15 cellular contexts compared by ENCODE assay signal in the genomic region with DNA sequence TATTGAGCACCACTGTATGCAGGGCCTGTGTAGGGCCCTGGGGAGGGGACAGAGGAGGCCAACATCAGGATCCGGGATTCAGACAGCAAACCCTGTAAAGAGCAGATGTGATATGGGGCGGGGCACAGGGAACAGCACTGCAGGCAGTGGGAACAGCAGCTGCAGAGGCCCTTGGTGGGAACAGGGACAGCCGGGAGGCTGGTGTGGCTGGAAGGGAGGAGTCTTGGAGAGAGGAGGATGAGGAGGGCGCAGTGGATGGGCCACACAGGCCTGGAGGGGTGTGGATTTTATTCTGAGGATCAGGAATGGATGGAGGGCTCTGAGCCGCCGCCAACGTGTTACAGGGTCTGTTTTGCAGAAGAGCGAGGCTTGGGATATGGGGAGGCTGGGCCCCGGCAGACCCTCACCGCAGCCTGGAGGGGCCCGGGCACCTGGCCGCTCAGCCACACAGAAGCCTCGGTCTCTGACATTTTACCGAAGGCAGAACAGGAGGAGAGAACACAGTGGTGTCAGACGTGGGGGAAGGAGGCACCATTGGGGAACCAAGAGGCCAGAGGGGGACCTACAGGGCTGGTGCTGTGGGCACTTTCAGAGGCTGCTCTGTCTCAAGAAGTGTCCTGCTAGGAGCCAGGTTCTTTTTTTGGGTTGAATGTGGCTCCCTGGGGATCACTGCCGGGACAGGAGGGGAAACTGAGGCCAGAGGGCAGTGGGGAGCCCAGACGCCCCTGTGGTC. TPM values are rescaled to one million over a fixed set of nuclear protein-coding genes. Genes with fewer than 3 reads are reported as not detected.
DNase-seq lines count a peak whose midpoint lies in the region; ATAC-seq and TF ChIP-seq lines count a peak whose summit lies in the region.
"Had no signal": no experiment of that assay in that cellular context is flagged by ENCODE, and none has a peak within 500 bp of the region (broad histone marks: within the 10 kb centered on the region; RNA-seq: fewer than 3 reads in every experiment).

No MANE protein-coding gene starts in this region.

- H3K9me3 Mint-ChIP-seq in Caco-2 (ENCODE audit: unreplicated experiment), result no peaks in the 10 kb centered on the region
- H3K9me3 Mint-ChIP-seq in brain, result no peaks in the 10 kb centered on the region
- no peaks in the 10 kb centered on the region for H3K9me3 Mint-ChIP-seq in neural progenitor cell
- no peaks in the 10 kb centered on the region for H3K9me3 Mint-ChIP-seq in CD8-positive, alpha-beta T cell
- H3K9me3 Mint-ChIP-seq: CD4-positive, alpha-beta T cell had no signal

- H3K9ac ChIP-seq in MM.1S (ENCODE audit: low read length) (no peak overlapping the region), neural progenitor cell (no peak overlapping the region)

- intact Hi-C loops in Caco-2 (cut with micrococcal nuclease; ENCODE audit: unreplicated experiment), result loop anchor here (10.0 kb wide), 1 partner anchor 1252 kb away; no protein-coding TSS in a partner anchor
- intact Hi-C loops in CD8-positive, alpha-beta T cell (cut with DNase I, micrococcal nuclease), result no loop called here

- CTCF ChIA-PET in Caco-2 (lab: Charles Lee), result no interaction called here
- CTCF ChIA-PET in CD8-positive, alpha-beta T cell (lab: Charles Lee), result interaction anchor here (0.6 kb wide), 1 partner anchor 9 kb away, joined by 3 read pairs; no protein-coding TSS in a partner anchor

- H3K9me3 ChIP-seq in Caco-2, result no peaks in the 10 kb centered on the region
- no peaks in the 10 kb centered on the region for H3K9me3 ChIP-seq in MM.1S (replicated peaks; ENCODE audit: insufficient read depth, low read length)
- no peaks in the 10 kb centered on the region for H3K9me3 ChIP-seq in neural progenitor cell (ENCODE audit: low read depth)
- no peaks in the 10 kb centered on the region for H3K9me3 ChIP-seq in CD8-positive, alpha-beta T cell (ENCODE audit: low read length)

- H3K27ac ChIP-seq in MM.1S (ENCODE audit: low read length), result no peak overlapping the region
- no peak overlapping the region for H3K27ac ChIP-seq in neural progenitor cell
- no peak overlapping the region for H3K27ac ChIP-seq in CD8-positive, alpha-beta T cell (ENCODE audit: low read depth, low read length)

- no peaks in the 10 kb centered on the region for H3K4me1 Mint-ChIP-seq in Caco-2 (ENCODE audit: low read depth, unreplicated experiment)
- H3K4me1 Mint-ChIP-seq in brain, result peaks cover 15% of the 10 kb centered on the region
- H3K4me1 Mint-ChIP-seq in neural progenitor cell, result peaks cover 6% of the 10 kb centered on the region
- H3K4me1 Mint-ChIP-seq in CD8-positive, alpha-beta T cell (ENCODE audit: low read depth), result peaks cover 3% of the 10 kb centered on the region

- no peak for DNase-seq in Caco-2
- no peak for DNase-seq in MM.1S
- no peak for DNase-seq in neural progenitor cell (ENCODE audit: low spot score)
- no peak for DNase-seq in CD8-positive, alpha-beta T cell
- DNase-seq: CD4-positive, alpha-beta T cell; H7; NCI-H1930; NCI-H2171; NCI-H774; SIG-M5 had no signal

- no peak overlapping the region for H3K4me3 Mint-ChIP-seq in Caco-2 (ENCODE audit: unreplicated experiment)
- H3K4me3 Mint-ChIP-seq in brain, result peak overlapping the region in 2 of 5 experiments; percentile 41 to 42
- no peak overlapping the region for H3K4me3 Mint-ChIP-seq in neural progenitor cell
- no peak overlapping the region for H3K4me3 Mint-ChIP-seq in CD8-positive, alpha-beta T cell
- H3K4me3 Mint-ChIP-seq: CD4-positive, alpha-beta T cell had no signal

- no peaks in the 10 kb centered on the region for H3K27me3 ChIP-seq in Caco-2 (replicated peaks; ENCODE audit: control insufficient read depth, insufficient read depth, low read length)
- H3K27me3 ChIP-seq in MM.1S (replicated peaks; ENCODE audit: insufficient read depth, low read length), result peaks cover 98% of the 10 kb centered on the region
- peaks cover 18% of the 10 kb centered on the region for H3K27me3 ChIP-seq in neural progenitor cell
- H3K27me3 ChIP-seq in CD8-positive, alpha-beta T cell (ENCODE audit: insufficient read depth, low read length), result peaks cover 15% of the 10 kb centered on the region

- peaks cover 21% of the 10 kb centered on the region for H3K4me1 ChIP-seq in Caco-2
- no peaks in the 10 kb centered on the region for H3K4me1 ChIP-seq in MM.1S (ENCODE audit: low read length)
- H3K4me1 ChIP-seq in neural progenitor cell, result peaks cover 5% of the 10 kb centered on the region
- H3K4me1 ChIP-seq in CD8-positive, alpha-beta T cell (ENCODE audit: insufficient read depth, low read length), result peaks cover 6% of the 10 kb centered on the region

- H3K4me2 ChIP-seq in MM.1S (ENCODE audit: low read depth, low read length), result 0 out of 2 replicates have a peak overlapping the region, but pooled peaks have one; percentile 10
- no peak overlapping the region for H3K4me2 ChIP-seq in neural progenitor cell

- H3K36me3 Mint-ChIP-seq in Caco-2 (ENCODE audit: insufficient read depth, unreplicated experiment) (peaks cover 6% of the 10 kb centered on the region), brain (peaks cover 6% of the 10 kb centered on the region), neural progenitor cell (no peaks in the 10 kb centered on the region)
- no peaks in the 10 kb centered on the region for H3K36me3 Mint-ChIP-seq in CD8-positive, alpha-beta T cell

- H4K20me1 ChIP-seq in MM.1S (ENCODE audit: insufficient read depth, low read length), result no peaks in the 10 kb centered on the region
- H4K20me1 ChIP-seq in neural progenitor cell (ENCODE audit: low read depth), result peaks cover 87% of the 10 kb centered on the region

- H3K79me2 ChIP-seq in MM.1S (ENCODE audit: low read length) (no peaks in the 10 kb centered on the region), neural progenitor cell (ENCODE audit: low read depth) (peaks cover 14% of the 10 kb centered on the region)

- ATAC-seq in CD8-positive, alpha-beta T cell, result no peak
- ATAC-seq in HG02981 (IDR thresholded peaks at IDR 0.05; ENCODE audit: unreplicated experiment) (no peak), GM21526 (IDR thresholded peaks at IDR 0.05; ENCODE audit: low FRiP score, unreplicated experiment) (no peak), HG03469 (IDR thresholded peaks at IDR 0.05; ENCODE audit: unreplicated experiment) (no peak)

- H3K9me2 ChIP-seq in MM.1S (replicated peaks; ENCODE audit: insufficient read depth, low read length), result no peaks in the 10 kb centered on the region

- no peaks in the 10 kb centered on the region for H3F3A ChIP-seq in MM.1S (ENCODE audit: insufficient read depth, low read length)
- H3F3A ChIP-seq in neural progenitor cell (ENCODE audit: low read depth), result peaks cover 7% of the 10 kb centered on the region

- POLR2A ChIA-PET in Caco-2 (lab: Charles Lee), result no interaction called here
- POLR2A ChIA-PET in CD8-positive, alpha-beta T cell (lab: Charles Lee), result no interaction called here

- H3K27ac Mint-ChIP-seq in Caco-2 (ENCODE audit: unreplicated experiment) (peak overlapping the region; percentile 3), brain (peak overlapping the region in 3 of 5 experiments; percentile 58 to 73 (median 71)), neural progenitor cell (peak overlapping the region; percentile 60)
- H3K27ac Mint-ChIP-seq in CD8-positive, alpha-beta T cell, result no peak overlapping the region
- H3K27ac Mint-ChIP-seq: CD4-positive, alpha-beta T cell had no signal

- BruUV-seq in Caco-2 (replicated peaks; lab: Mats Ljungman, UMichigan), result no TSS peak

- TF ChIP-seq CTCF in Caco-2 (IDR thresholded peaks at IDR 0.05; ENCODE audit: insufficient read depth in 1 of 2, low read depth in 1 of 2, low read length in 1 of 2, severe bottlenecking in 1 of 2, unreplicated experiment in 1 of 2) (no peak), MM.1S (IDR thresholded peaks at IDR 0.05; ENCODE audit: low read length) (no peak), brain (conservative IDR thresholded peaks at IDR 0.05) (no peak), neural progenitor cell (IDR thresholded peaks at IDR 0.05) (no peak)
- TF ChIP-seq CTCF in CD8-positive, alpha-beta T cell (IDR thresholded peaks at IDR 0.05), result no peak

- H3K4me3 ChIP-seq in Caco-2 (ENCODE audit: low read depth, low read length), result no peak overlapping the region
- H3K4me3 ChIP-seq in MM.1S (ENCODE audit: low read length), result no peak overlapping the region
- H3K4me3 ChIP-seq in neural progenitor cell, result no peak overlapping the region
- no peak overlapping the region for H3K4me3 ChIP-seq in CD8-positive, alpha-beta T cell (ENCODE audit: low read depth, low read length)

- H3K36me3 ChIP-seq in Caco-2 (ENCODE audit: control insufficient read depth, insufficient read depth, low read length) (no peaks in the 10 kb centered on the region), MM.1S (replicated peaks; ENCODE audit: insufficient read depth, low read length) (no peaks in the 10 kb centered on the region), neural progenitor cell (no peaks in the 10 kb centered on the region)
- H3K36me3 ChIP-seq in CD8-positive, alpha-beta T cell (ENCODE audit: insufficient read depth, low read length), result no peaks in the 10 kb centered on the region

- H3K27me3 Mint-ChIP-seq in Caco-2 (ENCODE audit: insufficient read depth, unreplicated experiment) (no peaks in the 10 kb centered on the region), brain (peaks cover 3% of the 10 kb centered on the region), neural progenitor cell (ENCODE audit: insufficient read depth, low read depth) (peaks cover 2% of the 10 kb centered on the region)
- peaks cover 20% of the 10 kb centered on the region for H3K27me3 Mint-ChIP-seq in CD8-positive, alpha-beta T cell (ENCODE audit: low read depth)

- no peak overlapping the region for H2AFZ ChIP-seq in MM.1S (ENCODE audit: low read length)
- no peak overlapping the region for H2AFZ ChIP-seq in neural progenitor cell (replicated peaks)

RNA-seq across cellular contexts. Expression of gene EFNA2, which starts 6.9 kb away (rescaled TPM):
- total RNA-seq in Caco-2 (2022) (18.6 and 20.6 TPM in 2 replicates), neural progenitor cell (ENCODE audit: low replicate concordance) (13.2 and 34.7 TPM in 2 replicates)
- polyA plus RNA-seq in brain (ENCODE audit: insufficient read depth, low read depth, low replicate concordance), result 14.9 TPM
- not detected for total RNA-seq in CD8-positive, alpha-beta T cell
- total RNA-seq: CD4-positive, alpha-beta T cell; RPMI7951 had no signal

RNA-seq across cellular contexts. Expression of gene FAM174C, which starts 17.3 kb away (rescaled TPM):
- 51.0 and 56.3 TPM in 2 replicates for total RNA-seq in Caco-2 (2022)
- polyA plus RNA-seq in brain (ENCODE audit: insufficient read depth, low read depth, low replicate concordance), result 60.8 TPM
- 4.8 and 14.6 TPM in 2 replicates for total RNA-seq in neural progenitor cell (ENCODE audit: low replicate concordance)
- total RNA-seq in CD8-positive, alpha-beta T cell, result 10 to 100 TPM; 36.2 to 37.4 TPM

RNA-seq across cellular contexts. Expression of gene CIRBP, which starts 23.5 kb away (rescaled TPM):
- total RNA-seq in Caco-2 (2022), result 289 and 331 TPM in 2 replicates
- 617 TPM for polyA plus RNA-seq in brain (ENCODE audit: insufficient read depth, low read depth, low replicate concordance)
- 395 and 737 TPM in 2 replicates for total RNA-seq in neural progenitor cell (ENCODE audit: low replicate concordance)
- 100 to 1,000 TPM; 689 to 695 TPM for total RNA-seq in CD8-positive, alpha-beta T cell

RNA-seq across cellular contexts. Expression of gene MIDN, which starts 44.2 kb away (rescaled TPM):
- total RNA-seq in Caco-2 (2022), result 125 and 128 TPM in 2 replicates
- 79.7 TPM for polyA plus RNA-seq in brain (ENCODE audit: insufficient read depth, low read depth, low replicate concordance)
- 16.1 and 51.3 TPM in 2 replicates for total RNA-seq in neural progenitor cell (ENCODE audit: low replicate concordance)
- 100 to 1,000 TPM; 305 to 314 TPM for total RNA-seq in CD8-positive, alpha-beta T cell

RNA-seq across cellular contexts. Expression of gene ATP5F1D, which starts 51.0 kb away (rescaled TPM):
- total RNA-seq in Caco-2 (2022), result 126 and 140 TPM in 2 replicates
- 365 TPM for polyA plus RNA-seq in brain (ENCODE audit: insufficient read depth, low read depth, low replicate concordance)
- 7.1 and 52.0 TPM in 2 replicates for total RNA-seq in neural progenitor cell (ENCODE audit: low replicate concordance)
- total RNA-seq in CD8-positive, alpha-beta T cell, result 10 to 100 TPM; 86.2 to 96.3 TPM

Comparison
In these comparisons a context has a peak if more than half of its experiments do, and no peak if none do; other contexts are left out.
1. RNA of gene EFNA2, which starts 6.9 kb away (total RNA-seq): 18.6 to 20.6 TPM in Caco-2 and 13.2 to 34.7 TPM in neural progenitor cell; not detected in CD8-positive, alpha-beta T cell; every median in the first group is over 10 times any median in the second.